15 cellular contexts compared by ENCODE assay signal in genomic region chr12:77893918-77894317, GRCh38.
A peak's percentile ranks its signal among the peaks of the same experiment; 100 is the strongest.
DNase-seq lines count a peak whose midpoint lies in the region; ATAC-seq and TF ChIP-seq lines count a peak whose summit lies in the region.
"Had no signal": no experiment of that assay in that cellular context is flagged by ENCODE, and none has a peak within 500 bp of the region (broad histone marks: within the 10 kb centered on the region; RNA-seq: fewer than 3 reads in every experiment).

No MANE protein-coding gene starts in this region.

- no peaks in the 10 kb centered on the region for H3K36me3 ChIP-seq in brain microvascular endothelial cell (replicated peaks)
- H3K36me3 ChIP-seq: BE2C, spleen had no signal

- no peak for TF ChIP-seq CTCF in brain microvascular endothelial cell (IDR thresholded peaks at IDR 0.05; ENCODE audit: low read depth, low read length, missing control alignments)

- POLR2A ChIA-PET in naive thymus-derived CD8-positive, alpha-beta T cell (lab: Charles Lee): no interaction called here

- no peak overlapping the region for H3K27ac Mint-ChIP-seq in naive thymus-derived CD8-positive, alpha-beta T cell
- H3K27ac Mint-ChIP-seq: activated T-helper 1 cell treated with anti-CD3 and anti-CD28 coated beads, Interleukin-12 subunit alpha, Interleukin-12 subunit beta, Interleukin-2, Interleukin-4 antibody, amounts not matched to agents 30 ng/mL and 10 ng/mL and 1 ng/mL, durations not matched to agents 14 hours and 24 hours and 36 hours had no signal

- ATAC-seq in naive thymus-derived CD8-positive, alpha-beta T cell: no peak
- no peak for ATAC-seq in GM21576 (IDR thresholded peaks at IDR 0.05; ENCODE audit: unreplicated experiment)

- DNase-seq in COR-L47 (lab: John Stamatoyannopoulos, UW): peak; percentile 21
- DNase-seq in M059J (ENCODE audit: low read depth): peak; percentile 55
- peak; percentile 34 for DNase-seq in brain microvascular endothelial cell
- peak; percentile 34 for DNase-seq in left kidney (ENCODE audit: low read depth, low spot score)
- DNase-seq in naive thymus-derived CD8-positive, alpha-beta T cell: no peak
- no peak for DNase-seq in AML-193 (lab: John Stamatoyannopoulos, UW)
- no peak for DNase-seq in stimulated activated CD4-positive, alpha-beta T cell treated with anti-CD3 and anti-CD28 coated beads, Interleukin-15, amount 100 ng/mL, for 24 hours
- DNase-seq: BE2C; H7; NCI-H1048; spleen; stimulated activated CD8-positive, alpha-beta memory T cell treated with anti-CD3 and anti-CD28 coated beads, Interleukin-4, amount 100 ng/mL, for 48 hours had no signal

- no peak overlapping the region for H3K27ac ChIP-seq in brain microvascular endothelial cell
- H3K27ac ChIP-seq: coronary artery, spleen had no signal

- no peaks in the 10 kb centered on the region for H3K4me1 Mint-ChIP-seq in naive thymus-derived CD8-positive, alpha-beta T cell

- H3K4me3 ChIP-seq in brain microvascular endothelial cell (ENCODE audit: low read depth, low read length): no peak overlapping the region
- H3K4me3 ChIP-seq: coronary artery, spleen had no signal

- in situ Hi-C loops in brain microvascular endothelial cell (cut with HindIII; ENCODE audit: low pct_ligation_motif_present, low sequenced_read_pairs): no loop called here

- no peak overlapping the region for H3K4me3 Mint-ChIP-seq in naive thymus-derived CD8-positive, alpha-beta T cell
- H3K4me3 Mint-ChIP-seq: activated T-helper 1 cell treated with anti-CD3 and anti-CD28 coated beads, Interleukin-12 subunit alpha, Interleukin-12 subunit beta, Interleukin-2, Interleukin-4 antibody, amounts not matched to agents 30 ng/mL and 10 ng/mL and 1 ng/mL, durations not matched to agents 14 hours and 24 hours and 36 hours had no signal

- H3K27me3 ChIP-seq in brain microvascular endothelial cell (replicated peaks): no peaks in the 10 kb centered on the region
- H3K27me3 ChIP-seq: BE2C, spleen had no signal

- H3K27me3 Mint-ChIP-seq in naive thymus-derived CD8-positive, alpha-beta T cell: no peaks in the 10 kb centered on the region

- no peaks in the 10 kb centered on the region for H3K36me3 Mint-ChIP-seq in naive thymus-derived CD8-positive, alpha-beta T cell

- peaks cover 0 to 27% (median 3%) of the 10 kb centered on the region in 9 donors for H3K9me3 Mint-ChIP-seq in naive thymus-derived CD8-positive, alpha-beta T cell

Comparison
In these comparisons a context has a peak if more than half of its experiments do, and no peak if none do; other contexts are left out.
1. DNase-seq: peak in COR-L47 (single experiment), M059J (single experiment), brain microvascular endothelial cell (single experiment) and left kidney (single experiment); none in naive thymus-derived CD8-positive, alpha-beta T cell (0 of 10), AML-193 (0 of 2) and stimulated activated CD4-positive, alpha-beta T cell treated with anti-CD3 and anti-CD28 coated beads, Interleukin-15, amount 100 ng/mL, for 24 hours (single experiment).